ENCODE assay signal across 24 cellular contexts in the genomic region with DNA sequence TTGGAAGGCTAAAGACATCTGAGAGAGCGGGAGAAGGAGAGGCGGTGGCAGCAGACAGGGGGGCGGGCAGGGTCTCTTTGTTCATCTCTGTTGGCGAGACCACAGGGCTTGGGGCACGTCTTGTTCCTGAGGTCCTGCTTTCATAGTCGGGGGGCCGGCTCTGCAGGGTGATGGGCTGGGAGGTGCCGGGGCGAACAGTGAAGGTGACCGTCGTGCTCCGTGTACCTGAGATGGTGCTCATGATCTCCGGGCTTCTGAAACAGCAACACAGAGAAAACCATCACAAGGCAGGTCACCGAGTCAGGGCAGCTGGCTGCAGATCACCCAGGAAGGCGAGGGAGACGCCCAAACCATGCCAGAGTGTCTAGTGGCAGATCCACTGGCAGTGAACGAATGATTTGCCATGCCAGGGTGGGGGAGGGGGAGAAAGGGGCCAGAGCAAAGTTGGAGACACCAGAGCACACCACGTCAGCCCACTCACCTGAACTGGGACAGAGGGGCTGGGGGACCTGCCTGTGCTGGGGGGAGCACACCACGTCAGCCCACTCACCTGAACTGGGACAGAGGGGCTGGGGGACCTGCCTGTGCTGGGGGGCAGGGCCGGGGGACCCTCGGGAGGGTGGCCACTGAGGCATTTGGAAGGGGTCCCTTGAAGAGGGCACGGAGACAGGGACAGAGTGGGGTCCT.
"Had no signal": no experiment of that assay in that cellular context is flagged by ENCODE, and none has a peak within 500 bp of the region (broad histone marks: within the 10 kb centered on the region; RNA-seq: fewer than 3 reads in every experiment).

No MANE protein-coding gene starts in this region.

- ATAC-seq: left lobe of liver; mucosa of descending colon; pancreas; sciatic nerve; stimulated activated memory B cell treated with anti-CD40 and anti-IgM and Interleukin-4, amounts not matched to agents 10 μg/mL and 1 μg/mL and 100 μg/mL, for 72 hours; stimulated activated naive CD8-positive, alpha-beta T cell treated with anti-CD3 and anti-CD28 coated beads, Interleukin-15, Interleukin-2, amounts not matched to agents 100 U/mL and 50 U/mL, for 24 hours had no signal

- H3K36me3 Mint-ChIP-seq: mesothelial cell of epicardium; naive B cell; natural killer cell treated with Interleukin-12 subunit alpha and Interleukin-12 subunit beta and Interleukin-15 and Interleukin-18, amount 100 ng/mL, for 72 hours; stimulated activated memory B cell treated with anti-CD40 and anti-IgM and Interleukin-4, amounts not matched to agents 10 μg/mL and 1 μg/mL and 100 μg/mL, for 72 hours had no signal

- H3K27ac Mint-ChIP-seq: mesothelial cell of epicardium; naive B cell; natural killer cell treated with Interleukin-12 subunit alpha and Interleukin-12 subunit beta and Interleukin-15 and Interleukin-18, amount 100 ng/mL, for 72 hours; progenitor cell of endocrine pancreas; stimulated activated memory B cell treated with anti-CD40 and anti-IgM and Interleukin-4, amounts not matched to agents 10 μg/mL and 1 μg/mL and 100 μg/mL, for 72 hours; type B pancreatic cell had no signal

- H3K27ac ChIP-seq: coronary artery, esophagus muscularis mucosa, pancreas, testis, tibial artery had no signal

- H3K36me3 ChIP-seq: pancreas, tibial artery had no signal

- H3K4me3 Mint-ChIP-seq: central memory CD8-positive, alpha-beta T cell; mesothelial cell of epicardium; naive B cell; natural killer cell treated with Interleukin-12 subunit alpha and Interleukin-12 subunit beta and Interleukin-15 and Interleukin-18, amount 100 ng/mL, for 72 hours; stimulated activated memory B cell treated with anti-CD40 and anti-IgM and Interleukin-4, amounts not matched to agents 10 μg/mL and 1 μg/mL and 100 μg/mL, for 72 hours; type B pancreatic cell had no signal

- H3K4me1 Mint-ChIP-seq: central memory CD8-positive, alpha-beta T cell; mesothelial cell of epicardium had no signal

- H3K4me1 ChIP-seq: esophagus muscularis mucosa, testis, tibial artery had no signal

- H3K27me3 Mint-ChIP-seq: progenitor cell of endocrine pancreas, type B pancreatic cell had no signal

- DNase-seq: dermis blood vessel endothelial cell; effector memory CD4-positive, alpha-beta T cell; foreskin melanocyte; hypothalamus; mesenchymal stem cell; mucosa of descending colon; naive B cell; occipital lobe; stimulated activated CD4-positive, alpha-beta T cell treated with anti-CD3 and anti-CD28 coated beads, Interleukin-4, amount 100 ng/mL, for 4 hours; stimulated activated naive CD8-positive, alpha-beta T cell treated with anti-CD3 and anti-CD28 coated beads, Interleukin-15, Interleukin-2, amounts not matched to agents 100 U/mL and 50 U/mL, for 24 hours; substantia nigra; testis; tibial artery had no signal

- H3K9me3 Mint-ChIP-seq: central memory CD8-positive, alpha-beta T cell; mesothelial cell of epicardium; naive B cell; natural killer cell treated with Interleukin-12 subunit alpha and Interleukin-12 subunit beta and Interleukin-15 and Interleukin-18, amount 100 ng/mL, for 72 hours; stimulated activated memory B cell treated with anti-CD40 and anti-IgM and Interleukin-4, amounts not matched to agents 10 μg/mL and 1 μg/mL and 100 μg/mL, for 72 hours; type B pancreatic cell had no signal

- H3K9me3 ChIP-seq: esophagus muscularis mucosa, mucosa of descending colon, pancreas, testis, tibial artery had no signal

- H3K27me3 ChIP-seq: esophagus muscularis mucosa, pancreas, testis had no signal

- H3K4me3 ChIP-seq: coronary artery, esophagus muscularis mucosa, mucosa of descending colon, pancreas, testis, tibial artery had no signal
